ENCODE assay signal across 15 cellular contexts in the genomic region with DNA sequence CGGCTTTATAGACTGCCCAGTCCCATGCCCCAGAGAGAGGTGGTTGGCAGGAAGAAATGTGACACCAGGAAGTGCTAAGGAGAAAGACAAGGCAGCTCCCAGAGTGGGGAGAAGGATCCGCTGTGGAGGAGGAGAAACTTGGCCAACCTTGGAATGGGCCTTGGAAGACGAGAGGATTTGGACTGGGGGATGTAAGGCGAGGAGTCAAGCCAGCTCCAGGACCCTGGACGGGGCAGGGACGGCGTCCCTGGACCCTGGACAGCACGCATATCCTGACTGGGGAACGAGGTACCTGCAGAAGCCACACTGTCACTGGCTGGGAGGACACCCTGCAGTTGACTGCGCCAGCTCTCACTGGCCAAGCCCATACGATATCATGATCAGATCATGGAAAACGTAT.
DNase-seq lines count a peak whose midpoint lies in the region; ATAC-seq, FAIRE-seq and TF ChIP-seq lines count a peak whose summit lies in the region.
"Had no signal": no experiment of that assay in that cellular context is flagged by ENCODE, and none has a peak within 500 bp of the region (broad histone marks: within the 10 kb centered on the region; RNA-seq: fewer than 3 reads in every experiment).

No MANE protein-coding gene starts in this region.

- H3K27me3 Mint-ChIP-seq in activated naive CD8-positive, alpha-beta T cell, result no peaks in the 10 kb centered on the region
- H3K27me3 Mint-ChIP-seq in activated naive CD8-positive, alpha-beta T cell treated with anti-CD3 and anti-CD28 coated beads, Interleukin-2, amount 50 U/mL, for 24 hours, result peaks cover under 1% of the 10 kb centered on the region
- peaks cover 1% of the 10 kb centered on the region for H3K27me3 Mint-ChIP-seq in IgD-negative memory B cell
- no peaks in the 10 kb centered on the region for H3K27me3 Mint-ChIP-seq in activated naive CD8-positive, alpha-beta T cell treated with anti-CD3 and anti-CD28 coated beads, Interleukin-2, amount 10 ng/mL, durations not matched to agents 7 days and 5 days
- H3K27me3 Mint-ChIP-seq in stimulated activated memory B cell treated with anti-CD40 and anti-IgM and Interleukin-4, amounts not matched to agents 10 μg/mL and 1 μg/mL and 100 μg/mL, for 72 hours, result no peaks in the 10 kb centered on the region

- no peak overlapping the region for H3K4me3 Mint-ChIP-seq in activated naive CD8-positive, alpha-beta T cell
- H3K4me3 Mint-ChIP-seq in activated naive CD8-positive, alpha-beta T cell treated with anti-CD3 and anti-CD28 coated beads, Interleukin-2, amount 50 U/mL, for 24 hours, result no peak overlapping the region
- no peak overlapping the region for H3K4me3 Mint-ChIP-seq in IgD-negative memory B cell
- H3K4me3 Mint-ChIP-seq in activated naive CD8-positive, alpha-beta T cell treated with anti-CD3 and anti-CD28 coated beads, Interleukin-2, amount 10 ng/mL, durations not matched to agents 7 days and 5 days, result no peak overlapping the region
- no peak overlapping the region for H3K4me3 Mint-ChIP-seq in stimulated activated memory B cell treated with anti-CD40 and anti-IgM and Interleukin-4, amounts not matched to agents 10 μg/mL and 1 μg/mL and 100 μg/mL, for 72 hours
- H3K4me3 Mint-ChIP-seq: H9 had no signal

- peaks cover 3% of the 10 kb centered on the region for H3K9me3 Mint-ChIP-seq in activated naive CD8-positive, alpha-beta T cell (ENCODE audit: low read depth)
- no peaks in the 10 kb centered on the region for H3K9me3 Mint-ChIP-seq in activated naive CD8-positive, alpha-beta T cell treated with anti-CD3 and anti-CD28 coated beads, Interleukin-2, amount 50 U/mL, for 24 hours
- H3K9me3 Mint-ChIP-seq in IgD-negative memory B cell, result no peaks in the 10 kb centered on the region
- no peaks in the 10 kb centered on the region for H3K9me3 Mint-ChIP-seq in activated naive CD8-positive, alpha-beta T cell treated with anti-CD3 and anti-CD28 coated beads, Interleukin-2, amount 10 ng/mL, durations not matched to agents 7 days and 5 days
- peaks cover 3% of the 10 kb centered on the region for H3K9me3 Mint-ChIP-seq in stimulated activated memory B cell treated with anti-CD40 and anti-IgM and Interleukin-4, amounts not matched to agents 10 μg/mL and 1 μg/mL and 100 μg/mL, for 72 hours
- H3K9me3 Mint-ChIP-seq: H9 had no signal

- H3K36me3 ChIP-seq in trophoblast cell (ENCODE audit: control insufficient read depth in 1 of 2, insufficient read depth in 2 of 2, low read length in 2 of 2), result no peaks in the 10 kb centered on the region

- H3K79me1 ChIP-seq in trophoblast cell (ENCODE audit: low read length), result peaks cover 4% of the 10 kb centered on the region

- ATAC-seq in activated naive CD8-positive, alpha-beta T cell treated with anti-CD3 and anti-CD28 coated beads, Interleukin-2, amount 50 U/mL, for 24 hours, result no peak
- ATAC-seq in activated naive CD8-positive, alpha-beta T cell treated with anti-CD3 and anti-CD28 coated beads, Interleukin-2, amount 10 ng/mL, durations not matched to agents 7 days and 5 days (ENCODE audit: low read depth), result no peak
- ATAC-seq in stimulated activated memory B cell treated with anti-CD40 and anti-IgM and Interleukin-4, amounts not matched to agents 10 μg/mL and 1 μg/mL and 100 μg/mL, for 72 hours, result no peak

- H4K12ac ChIP-seq in trophoblast cell (ENCODE audit: low read depth, low read length), result no peak overlapping the region

- H4K91ac ChIP-seq in trophoblast cell (ENCODE audit: low read depth, low read length), result no peak overlapping the region

- H2AFZ ChIP-seq in trophoblast cell (ENCODE audit: insufficient read depth, low read length, poor library complexity), result no peak overlapping the region

- POLR2A ChIA-PET in activated naive CD8-positive, alpha-beta T cell treated with anti-CD3 and anti-CD28 coated beads, Interleukin-2, amount 10 ng/mL, durations not matched to agents 7 days and 5 days (lab: Charles Lee), result no interaction called here

- no peak for DNase-seq in activated naive CD8-positive, alpha-beta T cell treated with anti-CD3 and anti-CD28 coated beads, Interleukin-2, amount 50 U/mL, for 24 hours
- DNase-seq in activated naive CD8-positive, alpha-beta T cell treated with anti-CD3 and anti-CD28 coated beads, Interleukin-2, amount 10 ng/mL, durations not matched to agents 7 days and 5 days, result no peak
- no peak for DNase-seq in stimulated activated CD4-positive, alpha-beta T cell treated with anti-CD3 and anti-CD28 coated beads, Interleukin-4, amount 100 ng/mL, for 1 hour
- DNase-seq in GM12892 (ENCODE audit: insufficient read length), result no peak
- no peak for DNase-seq in trophoblast cell
- DNase-seq: Calu3, H9, Kasumi-1, MM.1S, NCI-H1092 treated with DMSO at 0.1 percent for 48 hours, NCI-H2227 treated with DMSO at 0.1 percent for 48 hours, NCI-H524 had no signal

- H3K4ac ChIP-seq in trophoblast cell (ENCODE audit: low read depth, low read length), result no peak overlapping the region

- H3K27me3 ChIP-seq in trophoblast cell (ENCODE audit: insufficient read depth, low read length), result no peaks in the 10 kb centered on the region

- no peak overlapping the region for H3K27ac ChIP-seq in trophoblast cell (ENCODE audit: low read depth, low read length)

- H4K8ac ChIP-seq in trophoblast cell (ENCODE audit: low read depth, low read length), result no peak overlapping the region

- H3K18ac ChIP-seq in trophoblast cell (ENCODE audit: low read length), result no peak overlapping the region

- H2AK5ac ChIP-seq in trophoblast cell (ENCODE audit: low read length), result no peak overlapping the region

- no peak overlapping the region for H2BK120ac ChIP-seq in trophoblast cell (ENCODE audit: insufficient read depth, low read length, poor library complexity)

- no peak overlapping the region for H2BK12ac ChIP-seq in trophoblast cell (ENCODE audit: low read length)

- TF ChIP-seq POLR2A in GM12892 (IDR thresholded peaks at IDR 0.05; ENCODE audit: low read depth, low read length), result no peak

- peaks cover 8 to 10% of the 10 kb centered on the region in 2 experiments for H3K4me1 ChIP-seq in trophoblast cell (ENCODE audit: control insufficient read depth in 1 of 2, insufficient read depth in 2 of 2, low read length in 2 of 2)

- H2BK5ac ChIP-seq in trophoblast cell (ENCODE audit: low read depth, low read length, poor library complexity), result no peak overlapping the region

- H3K79me2 ChIP-seq in trophoblast cell (ENCODE audit: control insufficient read depth, insufficient read depth, low read length, poor library complexity), result no peaks in the 10 kb centered on the region

- H3K4me2 ChIP-seq in trophoblast cell (ENCODE audit: low read length), result no peak overlapping the region

- peaks cover 77% of the 10 kb centered on the region for H3K4me1 Mint-ChIP-seq in activated naive CD8-positive, alpha-beta T cell (ENCODE audit: low read depth)
- peaks cover 72% of the 10 kb centered on the region for H3K4me1 Mint-ChIP-seq in activated naive CD8-positive, alpha-beta T cell treated with anti-CD3 and anti-CD28 coated beads, Interleukin-2, amount 50 U/mL, for 24 hours
- peaks cover 40 to 61% (median 51%) of the 10 kb centered on the region in 3 donors for H3K4me1 Mint-ChIP-seq in IgD-negative memory B cell
- H3K4me1 Mint-ChIP-seq in activated naive CD8-positive, alpha-beta T cell treated with anti-CD3 and anti-CD28 coated beads, Interleukin-2, amount 10 ng/mL, durations not matched to agents 7 days and 5 days, result peaks cover 72% of the 10 kb centered on the region
- H3K4me1 Mint-ChIP-seq in stimulated activated memory B cell treated with anti-CD40 and anti-IgM and Interleukin-4, amounts not matched to agents 10 μg/mL and 1 μg/mL and 100 μg/mL, for 72 hours, result peaks cover 72% of the 10 kb centered on the region

- no CpG with 5 or more reads among the region's 12 CpGs for WGBS in trophoblast cell (ENCODE audit: extremely low coverage, insufficient coverage, insufficient read length)

- H3K36me3 Mint-ChIP-seq in activated naive CD8-positive, alpha-beta T cell, result peaks cover 16% of the 10 kb centered on the region
- peaks cover 24% of the 10 kb centered on the region for H3K36me3 Mint-ChIP-seq in activated naive CD8-positive, alpha-beta T cell treated with anti-CD3 and anti-CD28 coated beads, Interleukin-2, amount 50 U/mL, for 24 hours (ENCODE audit: low read depth)
- peaks cover 10% of the 10 kb centered on the region for H3K36me3 Mint-ChIP-seq in IgD-negative memory B cell
- H3K36me3 Mint-ChIP-seq in activated naive CD8-positive, alpha-beta T cell treated with anti-CD3 and anti-CD28 coated beads, Interleukin-2, amount 10 ng/mL, durations not matched to agents 7 days and 5 days, result peaks cover 56% of the 10 kb centered on the region
- H3K36me3 Mint-ChIP-seq in stimulated activated memory B cell treated with anti-CD40 and anti-IgM and Interleukin-4, amounts not matched to agents 10 μg/mL and 1 μg/mL and 100 μg/mL, for 72 hours, result peaks cover 47% of the 10 kb centered on the region

- peak overlapping the region; percentile 81 for H3K27ac Mint-ChIP-seq in activated naive CD8-positive, alpha-beta T cell
- H3K27ac Mint-ChIP-seq in activated naive CD8-positive, alpha-beta T cell treated with anti-CD3 and anti-CD28 coated beads, Interleukin-2, amount 50 U/mL, for 24 hours, result no peak overlapping the region
- peak overlapping the region; percentile 18 to 77 (median 65) for H3K27ac Mint-ChIP-seq in IgD-negative memory B cell
- peak overlapping the region; percentile 32 for H3K27ac Mint-ChIP-seq in activated naive CD8-positive, alpha-beta T cell treated with anti-CD3 and anti-CD28 coated beads, Interleukin-2, amount 10 ng/mL, durations not matched to agents 7 days and 5 days
- peak overlapping the region; percentile 94 for H3K27ac Mint-ChIP-seq in stimulated activated memory B cell treated with anti-CD40 and anti-IgM and Interleukin-4, amounts not matched to agents 10 μg/mL and 1 μg/mL and 100 μg/mL, for 72 hours

- no peak overlapping the region for H3K23ac ChIP-seq in trophoblast cell (ENCODE audit: low read length)

- H3K9ac ChIP-seq in trophoblast cell (ENCODE audit: low read length), result no peak overlapping the region

- no peak overlapping the region for H3K14ac ChIP-seq in trophoblast cell (ENCODE audit: low read length)

- no peaks in the 10 kb centered on the region for H3K9me3 ChIP-seq in trophoblast cell (ENCODE audit: insufficient read depth, low read depth, low read length)

- FAIRE-seq in GM12892 (lab: Jason Lieb, UNC), result no peak

- H3K4me3 ChIP-seq in trophoblast cell (ENCODE audit: low read depth, low read length), result no peak overlapping the region
